18 cellular contexts compared by ENCODE assay signal in genomic region chr20:7449269-7449668, GRCh38.
"Had no signal": no experiment of that assay in that cellular context is flagged by ENCODE, and none has a peak within 500 bp of the region (broad histone marks: within the 10 kb centered on the region; RNA-seq: fewer than 3 reads in every experiment).

No MANE protein-coding gene starts in this region.

- H2AFZ ChIP-seq: neural progenitor cell had no signal

- H3K4me2 ChIP-seq: neural progenitor cell had no signal

- H3K27me3 ChIP-seq: esophagus muscularis mucosa, neural progenitor cell, sigmoid colon, upper lobe of left lung had no signal

- ATAC-seq: naive thymus-derived CD8-positive, alpha-beta T cell; stimulated activated naive B cell treated with anti-CD40 and anti-IgM and Interleukin-4, amounts not matched to agents 10 μg/mL and 1 μg/mL and 100 μg/mL, for 72 hours had no signal

- H3K9ac ChIP-seq: neural progenitor cell had no signal

- H3K36me3 ChIP-seq: esophagus muscularis mucosa, left ventricle myocardium inferior, neural progenitor cell, sigmoid colon, thoracic aorta, upper lobe of left lung had no signal

- DNase-seq: activated CD4-positive, alpha-beta memory T cell treated with anti-CD3 and anti-CD28 coated beads for 36 hours; activated CD4-positive, alpha-beta T cell treated with anti-CD3 and anti-CD28 coated beads for 48 hours; activated naive CD4-positive, alpha-beta T cell treated with Interleukin-2 at 50 U/mL for 16 hours; activated naive CD8-positive, alpha-beta T cell treated with anti-CD3 and anti-CD28 coated beads, Interleukin-2, amount 10 ng/mL, durations not matched to agents 7 days and 5 days; activated T-cell treated with anti-CD3 and anti-CD28 coated beads, Interleukin-2, amount 50 U/mL, for 48 hours; amniotic stem cell; effector CD4-positive, alpha-beta T cell; left ventricle myocardium inferior; naive thymus-derived CD8-positive, alpha-beta T cell; posterior cingulate gyrus; sigmoid colon; stimulated activated CD4-positive, alpha-beta T cell treated with anti-CD3 and anti-CD28 coated beads, Interleukin-2, amount 100 ng/mL, for 48 hours; stimulated activated CD8-positive, alpha-beta memory T cell treated with anti-CD3 and anti-CD28 coated beads, Interleukin-4, amount 100 ng/mL, for 48 hours; stimulated activated naive B cell treated with anti-CD40 and anti-IgM and Interleukin-4, amounts not matched to agents 10 μg/mL and 1 μg/mL and 100 μg/mL, for 72 hours; upper lobe of left lung had no signal

- H3K4me3 ChIP-seq: esophagus muscularis mucosa, left ventricle myocardium inferior, neural progenitor cell, sigmoid colon, thoracic aorta, upper lobe of left lung had no signal

- H3K27ac ChIP-seq: esophagus muscularis mucosa, left ventricle myocardium inferior, neural progenitor cell, sigmoid colon, thoracic aorta, upper lobe of left lung had no signal

- H3K9me3 ChIP-seq: esophagus muscularis mucosa, left ventricle myocardium inferior, sigmoid colon, thoracic aorta, upper lobe of left lung had no signal

- H3K4me1 ChIP-seq: esophagus muscularis mucosa, left ventricle myocardium inferior, neural progenitor cell, sigmoid colon, upper lobe of left lung had no signal
